9 cellular contexts compared by ENCODE assay signal in the genomic region with DNA sequence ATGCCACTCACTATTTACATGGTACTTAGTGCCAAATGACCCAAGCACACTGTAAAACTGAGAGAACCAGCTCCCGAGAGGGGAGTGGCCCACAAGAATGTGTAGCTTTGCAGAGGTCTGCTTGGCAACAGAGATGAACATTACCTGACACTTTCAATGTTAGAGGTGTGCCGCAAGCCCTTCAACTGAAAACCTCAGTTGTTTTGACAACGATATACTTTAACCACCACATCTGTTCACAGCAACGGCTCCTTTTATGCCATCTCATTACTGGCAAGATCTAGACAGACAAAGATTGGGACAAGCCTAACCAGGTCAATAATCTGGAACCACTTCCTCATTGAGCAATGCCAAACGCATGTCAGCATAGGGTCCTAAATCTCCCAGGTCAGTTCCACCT. TPM values are rescaled to one million over a fixed set of nuclear protein-coding genes. Genes with fewer than 3 reads are reported as not detected.
DNase-seq lines count a peak whose midpoint lies in the region; ATAC-seq and TF ChIP-seq lines count a peak whose summit lies in the region.
"Had no signal": no experiment of that assay in that cellular context is flagged by ENCODE, and none has a peak within 500 bp of the region (broad histone marks: within the 10 kb centered on the region; RNA-seq: fewer than 3 reads in every experiment).

No MANE protein-coding gene starts in this region.

- H3K27me3 ChIP-seq in body of pancreas (no peaks in the 10 kb centered on the region), psoas muscle (ENCODE audit: insufficient read depth in 3 of 3, low read length in 2 of 3) (no peaks in the 10 kb centered on the region)

- no peak for TF ChIP-seq POLR2A in body of pancreas (IDR thresholded peaks at IDR 0.05)

- 45 to 59% methylated on average over 5 of the region's 5 CpGs for WGBS in body of pancreas, 2 donors
- 44 to 47% (median 47%) methylated on average over 5 of the region's 5 CpGs for WGBS in psoas muscle, 3 donors

- no peaks in the 10 kb centered on the region for H3K4me1 ChIP-seq in body of pancreas
- peaks cover 21% of the 10 kb centered on the region for H3K4me1 ChIP-seq in psoas muscle

- intact Hi-C loops in body of pancreas (cut with DNase I) (no loop called here), psoas muscle (cut with DNase I) (no loop called here)

- DNase-seq in SIG-M5 treated with dmso at 0.1 percent for 504 hours (lab: John Stamatoyannopoulos, UW; ENCODE audit: unreplicated experiment) (peak; percentile 6), SIG-M5 (lab: John Stamatoyannopoulos, UW) (no peak), body of pancreas (no peak), psoas muscle (no peak)
- DNase-seq in Jurkat, Clone E6-1 (ENCODE audit: low read depth, low spot score) = peak; percentile 97
- DNase-seq: NCI-H1048 had no signal

- H3K36me3 ChIP-seq in body of pancreas (replicated peaks in 1 of 2; ENCODE audit: insufficient read depth in 1 of 2, low read depth in 2 of 2) (no peaks in the 10 kb centered on the region), psoas muscle (ENCODE audit: insufficient read depth in 1 of 2, low read depth in 1 of 2) (no peaks in the 10 kb centered on the region)

- H3K9me3 ChIP-seq in body of pancreas (no peaks in the 10 kb centered on the region), psoas muscle (no peaks in the 10 kb centered on the region)

- TF ChIP-seq CTCF in body of pancreas (IDR thresholded peaks at IDR 0.05) (no peak), psoas muscle (IDR thresholded peaks at IDR 0.05) (no peak)

- peak; percentile 27 for ATAC-seq in body of pancreas
- peak; percentile 45 to 75 (median 64) for ATAC-seq in psoas muscle
- no peak for ATAC-seq in HG03565 (IDR thresholded peaks at IDR 0.05; ENCODE audit: unreplicated experiment)
- ATAC-seq in HG03378 (IDR thresholded peaks at IDR 0.05; ENCODE audit: unreplicated experiment) = no peak
- ATAC-seq in HG02642 (IDR thresholded peaks at IDR 0.05; ENCODE audit: poor library complexity, unreplicated experiment) = no peak

- no peak overlapping the region for H3K27ac ChIP-seq in body of pancreas
- H3K27ac ChIP-seq in psoas muscle = peak overlapping the region; percentile 88

- peak overlapping the region; percentile 4; the same call in 1 of the 2 replicates for H3K4me3 ChIP-seq in Jurkat, Clone E6-1 (ENCODE audit: low read length)
- no peak overlapping the region for H3K4me3 ChIP-seq in body of pancreas
- peak overlapping the region; percentile 62 for H3K4me3 ChIP-seq in psoas muscle

RNA-seq across cellular contexts. Expression of a gene that starts 23.7 kb away (rescaled TPM):
- 2.3 TPM for polyA plus RNA-seq in Jurkat, Clone E6-1 (2012; ENCODE audit: insufficient read depth, insufficient read length)
- total RNA-seq in body of pancreas (under 1 TPM; 0.33 to 0.78 TPM), psoas muscle (10 to 100 TPM in 1 of 4 donors, 1 to 10 TPM in 3; 5.0 to 16.6 (median 6.4) TPM)
- polyA plus RNA-seq in psoas muscle = 1 to 10 TPM in 2 of 3 donors, under 1 TPM in 1; 0.44 to 4.1 (median 1.3) TPM

Comparison
In these comparisons a context has a peak if more than half of its experiments do, and no peak if none do; other contexts are left out.
1. DNase-seq: peak in SIG-M5 treated with dmso at 0.1 percent for 504 hours (single experiment) and Jurkat, Clone E6-1 (single experiment); none in SIG-M5 (single experiment), body of pancreas (0 of 4) and psoas muscle (0 of 2).
2. H3K4me3 ChIP-seq: peak in Jurkat, Clone E6-1 (single experiment) and psoas muscle (single experiment); none in body of pancreas (0 of 2).
3. ATAC-seq: peak in body of pancreas (single experiment) and psoas muscle (4 of 4); none in HG03565 (single experiment), HG03378 (single experiment) and HG02642 (single experiment).